ENCODE assay signal across 19 cellular contexts in the genomic region with DNA sequence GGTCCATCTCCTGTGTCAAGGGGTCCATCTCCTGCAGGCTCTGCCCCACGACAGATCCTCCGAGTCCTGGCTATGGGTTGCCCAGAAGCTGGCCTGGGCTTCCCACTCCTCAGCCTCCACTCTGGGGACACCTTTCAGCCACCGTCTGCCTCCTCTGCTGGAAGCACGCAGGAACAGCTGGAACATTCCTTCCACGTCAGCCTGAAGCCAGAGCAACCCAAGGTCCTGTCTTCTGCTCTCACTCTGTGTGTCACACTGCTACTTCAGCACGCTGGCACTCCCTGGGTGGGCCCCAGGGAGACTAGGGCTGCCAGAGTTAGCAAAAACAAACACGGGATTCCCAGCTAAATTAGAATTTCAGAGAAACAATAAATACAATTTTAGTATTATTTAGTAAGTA.
"Had no signal": no experiment of that assay in that cellular context is flagged by ENCODE, and none has a peak within 500 bp of the region (broad histone marks: within the 10 kb centered on the region; RNA-seq: fewer than 3 reads in every experiment).

No MANE protein-coding gene starts in this region.

- FAIRE-seq: HTR-8/SVneo, RCC 7860 had no signal

- ATAC-seq: SK-N-SH treated with all-trans-retinoic acid at 6 μM for 48 hours had no signal

- DNase-seq: KBM-7, MV-4-11, NCI-H1048, NCI-H1105, NCI-H1436 treated with DMSO at 0.1 percent for 48 hours, NCI-H1694, NCI-H187 treated with DMSO at 0.1 percent for 48 hours, NCI-H2029 treated with DMSO at 0.1 percent for 48 hours, NCI-H2171 treated with DMSO at 0.1 percent for 48 hours, NCI-H345, NCI-H446 treated with DMSO at 0.1 percent for 48 hours, NCI-H510A treated with DMSO at 0.1 percent for 48 hours, NCI-H774, SHP77 had no signal

- H3K27ac ChIP-seq: HL-60, RWPE1 had no signal
